ENCODE assay signal across 8 cellular contexts in genomic region chr15:42495361-42496212, GRCh38. TPM values are rescaled to one million over a fixed set of nuclear protein-coding genes. Genes with fewer than 3 reads are reported as not detected.
DNase-seq lines count a peak whose midpoint lies in the region; ATAC-seq, FAIRE-seq and TF ChIP-seq lines count a peak whose summit lies in the region.

TSS of gene SNAP23 (plus strand) at chr15:42495634. CDS start at chr15:42511847, 16,213 bp downstream.

- H3K4me3 ChIP-seq in kidney (ENCODE audit: low read length in 2 of 2): peak within 1 kb of the TSS; percentile 93 to 99

- H3K9ac ChIP-seq in kidney (ENCODE audit: low read length in 2 of 2): peak within 1 kb of the TSS; percentile 90 to 97

- H3K36me3 ChIP-seq in kidney (ENCODE audit: control insufficient read depth in 1 of 2, insufficient read depth in 2 of 2, low read length in 2 of 2): no peaks in the 10 kb centered on the region

- H3K27ac ChIP-seq in kidney (ENCODE audit: low read depth in 2 of 2, low read length in 2 of 2): peak within 1 kb of the TSS; percentile 89 to 96

- ATAC-seq in GM19043 (IDR thresholded peaks at IDR 0.05; ENCODE audit: low read depth, unreplicated experiment): peak; percentile 85
- ATAC-seq in HG03378 (IDR thresholded peaks at IDR 0.05; ENCODE audit: unreplicated experiment): peak; percentile 63

- TF ChIP-seq CTCF in AG09319 (IDR thresholded peaks at IDR 0.05; ENCODE audit: low read depth, low read length) (no peak), kidney (IDR thresholded peaks at IDR 0.05; ENCODE audit: borderline replicate concordance, extremely low read depth, insufficient read depth) (no peak)

- intact Hi-C loops in kidney (cut with DNase I): no loop called here

- FAIRE-seq in kidney (lab: Jason Lieb, UNC): no peak

- DNase-seq in AG09319 (ENCODE audit: extremely low read depth, low read depth): peak; percentile 92
- peak; percentile 74 for DNase-seq in NCI-H510A treated with DMSO at 0.1 percent for 48 hours (lab: John Stamatoyannopoulos, UW)
- peak; percentile 60 to 67 for DNase-seq in activated CD4-positive, alpha-beta T cell treated with anti-CD3 and anti-CD28 coated beads for 24 hours (ENCODE audit: low read depth in 2 of 2)
- peak; percentile 95 for DNase-seq in cerebellum (ENCODE audit: low spot score)
- peak; percentile 97 for DNase-seq in kidney
- DNase-seq in stimulated activated CD4-positive, alpha-beta T cell treated with anti-CD3 and anti-CD28 coated beads, Interleukin-15, amount 100 ng/mL, for 1 hour (ENCODE audit: low read depth in 1 of 2, low spot score in 1 of 2): peak; percentile 61 to 65

- H3K4me1 ChIP-seq in kidney (ENCODE audit: control insufficient read depth in 1 of 2, insufficient read depth in 1 of 2, low read depth in 1 of 2, low read length in 2 of 2): peaks cover 10 to 17% of the 10 kb centered on the region in 2 donors

- no peaks in the 10 kb centered on the region for H3K9me3 ChIP-seq in kidney (ENCODE audit: control insufficient read depth in 1 of 2, low read length in 2 of 2)

RNA-seq across cellular contexts. Expression of gene SNAP23, which starts in this region (rescaled TPM):
- total RNA-seq in cerebellum: 38.0 TPM
- total RNA-seq in kidney: 55.0 TPM
- 34.1 TPM for polyA plus RNA-seq in kidney (ENCODE audit: insufficient read depth, low read depth, low replicate concordance)

Comparison
In these comparisons a context has a peak if more than half of its experiments do, and no peak if none do; other contexts are left out.
1. Peak in every context shown above with its lines: DNase-seq, ATAC-seq, H3K4me3 ChIP-seq and H3K27ac ChIP-seq.